ENCODE assay signal across 8 cellular contexts in the genomic region with DNA sequence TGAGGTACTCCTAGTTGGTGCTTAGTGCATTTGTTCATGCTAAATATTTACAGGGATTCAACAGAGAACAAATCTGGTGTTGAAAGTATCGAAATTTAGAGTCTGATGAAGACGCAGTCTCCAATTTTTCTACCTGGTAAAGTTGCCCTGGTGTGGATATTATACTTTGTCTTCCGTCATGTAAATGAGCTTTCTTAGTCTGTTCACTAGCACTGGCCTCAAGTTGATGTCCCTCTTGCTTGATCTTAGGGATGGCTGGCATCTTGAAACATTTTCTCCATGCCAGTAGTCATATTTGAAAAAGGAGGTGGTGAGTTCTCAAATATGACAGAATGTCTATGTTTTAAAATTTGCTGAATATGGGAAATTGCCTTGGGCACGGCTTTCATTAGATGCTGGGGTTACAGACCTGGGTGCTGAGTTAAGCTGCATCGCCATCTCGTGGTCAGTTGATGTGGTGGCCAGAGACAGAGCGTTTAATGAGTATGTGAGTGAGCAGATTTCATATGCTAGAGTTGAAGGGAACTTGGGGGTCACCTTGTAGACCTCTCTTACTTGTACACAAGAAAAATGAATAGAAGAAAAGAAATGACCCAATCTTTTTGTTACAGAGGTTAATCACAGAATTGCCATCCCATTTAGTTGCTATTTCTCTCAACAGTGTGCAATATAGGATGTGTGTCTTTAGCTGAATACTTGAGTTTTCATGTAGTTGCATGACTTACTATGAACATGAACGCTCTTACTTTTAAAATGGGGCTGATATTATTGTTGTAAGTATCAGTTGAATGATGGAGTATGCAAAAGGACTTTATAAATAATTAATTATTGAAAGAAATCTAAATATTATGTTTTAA.
A peak's percentile ranks its signal among the peaks of the same experiment; 100 is the strongest.
DNase-seq lines count a peak whose midpoint lies in the region; ATAC-seq and TF ChIP-seq lines count a peak whose summit lies in the region.

No MANE protein-coding gene starts in this region.

- no peaks in the 10 kb centered on the region for H3K9me3 ChIP-seq in CD8-positive, alpha-beta T cell (ENCODE audit: low read length)
- no peaks in the 10 kb centered on the region for H3K9me3 ChIP-seq in mucosa of descending colon

- CTCF ChIA-PET in CD8-positive, alpha-beta T cell (lab: Charles Lee): interaction anchor here (1.0 to 3.4 kb wide), 7 partner anchors 9 to 1294 kb away, joined by 3 to 16 read pairs (median 4); no protein-coding TSS in a partner anchor

- intact Hi-C loops in CD8-positive, alpha-beta T cell (cut with DNase I, micrococcal nuclease): loop anchor here in 1 of 2 experiments (10.0 kb wide), 1 partner anchor 1811 kb away; no protein-coding TSS in a partner anchor
- intact Hi-C loops in mucosa of descending colon (cut with DNase I, micrococcal nuclease): loop anchor here (10.0 kb wide), 1 partner anchor 381 kb away; no protein-coding TSS in a partner anchor

- peak in 6 of 7 experiments; percentile 4 to 53 (median 30) for DNase-seq in CD8-positive, alpha-beta T cell
- DNase-seq in GM19238 (ENCODE audit: insufficient read length, low spot score): peak; percentile 16
- DNase-seq in NCI-H460 (ENCODE audit: extremely low read depth, low read depth): peak; percentile 74
- DNase-seq in activated CD4-positive, alpha-beta T cell treated with anti-CD3 and anti-CD28 coated beads, Interleukin-2, amount 50 U/mL, for 48 hours: peak; percentile 32 to 47
- no peak for DNase-seq in epithelial cell of proximal tubule (ENCODE audit: low read depth)
- DNase-seq in mucosa of descending colon: peak in 2 of 3 donors; percentile 64 to 83
- DNase-seq in substantia nigra (lab: John Stamatoyannopoulos, UW): peak in 41 of 49 donors; percentile 0 to 70 (median 45)

- no peak overlapping the region for H3K27ac ChIP-seq in CD8-positive, alpha-beta T cell (ENCODE audit: low read depth, low read length)
- no peak overlapping the region for H3K27ac ChIP-seq in substantia nigra (ENCODE audit: low read depth, low read length, poor library complexity, severe bottlenecking)

- H3K4me3 ChIP-seq in CD8-positive, alpha-beta T cell (ENCODE audit: low read depth, low read length): no peak overlapping the region
- H3K4me3 ChIP-seq in epithelial cell of proximal tubule (ENCODE audit: low read depth, low read length) (no peak overlapping the region), mucosa of descending colon (no peak overlapping the region)

- no peaks in the 10 kb centered on the region for H3K4me1 ChIP-seq in CD8-positive, alpha-beta T cell (ENCODE audit: insufficient read depth, low read length)
- H3K4me1 ChIP-seq in mucosa of descending colon (ENCODE audit: low read depth): peaks cover 13% of the 10 kb centered on the region

- no peaks in the 10 kb centered on the region for H3K36me3 ChIP-seq in CD8-positive, alpha-beta T cell (ENCODE audit: insufficient read depth, low read length)
- no peaks in the 10 kb centered on the region for H3K36me3 ChIP-seq in mucosa of descending colon (ENCODE audit: low read depth)

- no peaks in the 10 kb centered on the region for H3K27me3 ChIP-seq in CD8-positive, alpha-beta T cell (ENCODE audit: insufficient read depth, low read length)

- no peak overlapping the region for H3K4me3 Mint-ChIP-seq in CD8-positive, alpha-beta T cell

- no peaks in the 10 kb centered on the region for H3K36me3 Mint-ChIP-seq in CD8-positive, alpha-beta T cell

- ATAC-seq in CD8-positive, alpha-beta T cell: peak; percentile 82
- ATAC-seq in HG03175 (IDR thresholded peaks at IDR 0.05; ENCODE audit: unreplicated experiment) (peak; percentile 93), mucosa of descending colon (peak; percentile 83)

- no peaks in the 10 kb centered on the region for H3K4me1 Mint-ChIP-seq in CD8-positive, alpha-beta T cell (ENCODE audit: low read depth)

- POLR2A ChIA-PET in CD8-positive, alpha-beta T cell (lab: Charles Lee): no interaction called here

- H3K9me3 Mint-ChIP-seq in CD8-positive, alpha-beta T cell: no peaks in the 10 kb centered on the region

- peak; percentile 58 for TF ChIP-seq CTCF in CD8-positive, alpha-beta T cell (IDR thresholded peaks at IDR 0.05)
- TF ChIP-seq CTCF in epithelial cell of proximal tubule (conservative IDR thresholded peaks at IDR 0.05; ENCODE audit: low read depth, low read length) (peak; percentile 98), mucosa of descending colon (IDR thresholded peaks at IDR 0.05) (peak; percentile 71)

- H3K27me3 Mint-ChIP-seq in CD8-positive, alpha-beta T cell (ENCODE audit: low read depth): peaks cover 15% of the 10 kb centered on the region

- no peak overlapping the region for H3K27ac Mint-ChIP-seq in CD8-positive, alpha-beta T cell
